ENCODE assay signal across 8 cellular contexts in the genomic region with DNA sequence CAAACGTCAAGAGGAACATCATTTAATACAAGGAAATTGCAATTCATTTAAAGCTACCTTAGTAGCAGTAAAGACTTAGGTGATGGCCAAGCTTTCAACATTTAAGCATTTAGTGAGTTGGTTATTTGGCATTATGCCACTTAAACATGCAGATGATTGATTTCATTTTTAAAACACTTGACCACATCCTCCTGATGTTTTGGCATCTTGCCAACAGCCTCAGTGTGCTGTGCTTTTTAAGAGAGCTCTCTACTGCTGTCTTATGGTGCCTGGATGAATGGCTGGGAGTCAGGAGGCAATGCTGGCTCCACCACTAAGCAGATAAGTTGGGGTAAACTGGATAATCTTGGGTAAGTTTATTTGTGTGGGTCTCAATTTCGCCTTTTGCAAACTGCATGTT.
DNase-seq lines count a peak whose midpoint lies in the region; ATAC-seq, FAIRE-seq and TF ChIP-seq lines count a peak whose summit lies in the region.
"Had no signal": no experiment of that assay in that cellular context is flagged by ENCODE, and none has a peak within 500 bp of the region (broad histone marks: within the 10 kb centered on the region; RNA-seq: fewer than 3 reads in every experiment).

No MANE protein-coding gene starts in this region.

- no peaks in the 10 kb centered on the region for H3K36me3 Mint-ChIP-seq in activated CD8-positive, alpha-beta T cell treated with anti-CD3 and anti-CD28 coated beads for 36 hours (ENCODE audit: low read depth)

- peak; percentile 95 for ATAC-seq in GM18861 (IDR thresholded peaks at IDR 0.05; ENCODE audit: unreplicated experiment)
- ATAC-seq in HG02981 (IDR thresholded peaks at IDR 0.05; ENCODE audit: unreplicated experiment) = peak; percentile 93
- ATAC-seq in activated CD8-positive, alpha-beta T cell treated with anti-CD3 and anti-CD28 coated beads for 36 hours = peak; percentile 92
- ATAC-seq: gastrocnemius medialis had no signal

- POLR2A ChIA-PET in activated CD8-positive, alpha-beta T cell treated with anti-CD3 and anti-CD28 coated beads for 36 hours (lab: Charles Lee) = interaction anchor here (0.6 to 1.2 kb wide), 2 partner anchors 10 to 25 kb away, joined by 3 to 4 read pairs; no protein-coding TSS in a partner anchor

- FAIRE-seq in GM19239 (lab: Jason Lieb, UNC) = no peak

- DNase-seq in NCI-H446 (lab: John Stamatoyannopoulos, UW) (peak; percentile 16 to 62), epithelial cell of prostate (ENCODE audit: low read depth, low spot score) (peak; percentile 69), GM19239 (ENCODE audit: insufficient read length, low spot score) (no peak)
- DNase-seq in activated CD8-positive, alpha-beta T cell treated with anti-CD3 and anti-CD28 coated beads for 36 hours = peak; percentile 89
- DNase-seq in stimulated activated CD4-positive, alpha-beta T cell treated with anti-CD3 and anti-CD28 coated beads, Interleukin-12 subunit alpha, Interleukin-12 subunit beta, amount 100 ng/mL, for 48 hours (ENCODE audit: low read depth in 2 of 3, low spot score in 1 of 3) = peak; percentile 44 to 69 (median 66)

- H3K9me3 Mint-ChIP-seq in activated CD8-positive, alpha-beta T cell treated with anti-CD3 and anti-CD28 coated beads for 36 hours = no peaks in the 10 kb centered on the region

- H3K27ac ChIP-seq in epithelial cell of prostate = no peak overlapping the region
- H3K27ac ChIP-seq: gastrocnemius medialis had no signal

- peak overlapping the region; percentile 66 for H3K27ac Mint-ChIP-seq in activated CD8-positive, alpha-beta T cell treated with anti-CD3 and anti-CD28 coated beads for 36 hours

- TF ChIP-seq CTCF in activated CD8-positive, alpha-beta T cell treated with anti-CD3 and anti-CD28 coated beads for 36 hours (IDR thresholded peaks at IDR 0.05) = peak; percentile 64

- no peak overlapping the region for H3K4me3 Mint-ChIP-seq in activated CD8-positive, alpha-beta T cell treated with anti-CD3 and anti-CD28 coated beads for 36 hours

- H3K27me3 Mint-ChIP-seq in activated CD8-positive, alpha-beta T cell treated with anti-CD3 and anti-CD28 coated beads for 36 hours = no peaks in the 10 kb centered on the region

- CTCF ChIA-PET in activated CD8-positive, alpha-beta T cell treated with anti-CD3 and anti-CD28 coated beads for 36 hours (lab: Charles Lee) = interaction anchor here (0.8 to 2.0 kb wide), 9 partner anchors 10 to 589 kb away, joined by 3 to 7 read pairs (median 4); no protein-coding TSS in a partner anchor

- H3K4me1 Mint-ChIP-seq in activated CD8-positive, alpha-beta T cell treated with anti-CD3 and anti-CD28 coated beads for 36 hours (ENCODE audit: low read depth) = peaks cover 42% of the 10 kb centered on the region

- intact Hi-C loops in activated CD8-positive, alpha-beta T cell treated with anti-CD3 and anti-CD28 coated beads for 36 hours (cut with micrococcal nuclease) = loop anchor here (5.0 to 10.0 kb wide), 2 partner anchors 33 to 359 kb away; no protein-coding TSS in a partner anchor
